15 cellular contexts compared by ENCODE assay signal in genomic region chr2:127622561-127623387, GRCh38. TPM values are rescaled to one million over a fixed set of nuclear protein-coding genes. Genes with fewer than 3 reads are reported as not detected.
DNase-seq lines count a peak whose midpoint lies in the region; ATAC-seq and TF ChIP-seq lines count a peak whose summit lies in the region.
"Had no signal": no experiment of that assay in that cellular context is flagged by ENCODE, and none has a peak within 500 bp of the region (broad histone marks: within the 10 kb centered on the region; RNA-seq: fewer than 3 reads in every experiment).

No MANE protein-coding gene starts in this region.

- H3K27me3 ChIP-seq in heart right ventricle: peaks cover 0 to 21% (median 0%) of the 10 kb centered on the region in 7 donors
- H3K27me3 ChIP-seq in lower lobe of right lung (ENCODE audit: low read depth): no peaks in the 10 kb centered on the region
- no peaks in the 10 kb centered on the region for H3K27me3 ChIP-seq in aorta (ENCODE audit: control insufficient read depth in 1 of 2, insufficient read depth in 2 of 2, low read length in 1 of 2)
- H3K27me3 ChIP-seq: ascending aorta, hepatocyte, SJCRH30 had no signal

- H3K27ac ChIP-seq in heart right ventricle (no peak overlapping the region), lower lobe of right lung (no peak overlapping the region), aorta (ENCODE audit: low read depth in 1 of 2, low read length in 2 of 2) (no peak overlapping the region)
- H3K27ac ChIP-seq: ascending aorta, hepatocyte, SJCRH30 had no signal

- ATAC-seq in heart right ventricle (no peak), lower lobe of right lung (no peak), aorta (ENCODE audit: low FRiP score) (no peak), GM19455 (IDR thresholded peaks at IDR 0.05; ENCODE audit: unreplicated experiment) (no peak), HG03469 (IDR thresholded peaks at IDR 0.05; ENCODE audit: unreplicated experiment) (no peak)

- 91 to 94% methylated on average over 21 of the region's 21 CpGs for WGBS in heart right ventricle, 2 donors
- 96 to 98% methylated on average over 20 to 21 of the region's 21 CpGs for WGBS in aorta, 2 donors

- H3K4me3 ChIP-seq in heart right ventricle (no peak overlapping the region), lower lobe of right lung (no peak overlapping the region), aorta (ENCODE audit: low read length in 2 of 2) (no peak overlapping the region)
- H3K4me3 ChIP-seq: ascending aorta, hepatocyte, SJCRH30 had no signal

- no peaks in the 10 kb centered on the region for H3K36me3 ChIP-seq in heart right ventricle
- no peaks in the 10 kb centered on the region for H3K36me3 ChIP-seq in lower lobe of right lung
- H3K36me3 ChIP-seq in aorta (ENCODE audit: control insufficient read depth in 1 of 2, insufficient read depth in 2 of 2, low read length in 1 of 2): no peaks in the 10 kb centered on the region
- H3K36me3 ChIP-seq: ascending aorta, SJCRH30 had no signal

- peaks cover 0 to under 1% (median 0%) of the 10 kb centered on the region in 9 donors for H3K4me1 ChIP-seq in heart right ventricle
- H3K4me1 ChIP-seq in lower lobe of right lung: no peaks in the 10 kb centered on the region
- H3K4me1 ChIP-seq in aorta (ENCODE audit: control insufficient read depth in 1 of 2, insufficient read depth in 2 of 2, low read length in 2 of 2): no peaks in the 10 kb centered on the region
- H3K4me1 ChIP-seq: ascending aorta, SJCRH30 had no signal

- intact Hi-C loops in cardiac septum (cut with DNase I) (no loop called here), heart right ventricle (cut with DNase I) (no loop called here), lower lobe of right lung (cut with DNase I) (no loop called here), aorta (cut with DNase I) (no loop called here)

- no peak for TF ChIP-seq CTCF in heart right ventricle (IDR thresholded peaks at IDR 0.05)
- TF ChIP-seq CTCF in lower lobe of right lung (IDR thresholded peaks at IDR 0.05): no peak

- H3K9me3 ChIP-seq in heart right ventricle (no peaks in the 10 kb centered on the region), lower lobe of right lung (no peaks in the 10 kb centered on the region), aorta (ENCODE audit: control insufficient read depth, low read length) (no peaks in the 10 kb centered on the region)
- H3K9me3 ChIP-seq: ascending aorta, SJCRH30 had no signal

- DNase-seq in cardiac septum (ENCODE audit: low spot score): peak; percentile 74
- no peak for DNase-seq in heart right ventricle
- DNase-seq in M059J (ENCODE audit: low read depth): peak; percentile 60
- peak; percentile 29 for DNase-seq in lower lobe of right lung
- peak; percentile 28 to 38 for DNase-seq in aorta
- no peak for DNase-seq in effector CD4-positive, alpha-beta T cell
- DNase-seq: Kasumi-1; SJCRH30; stimulated activated naive CD4-positive, alpha-beta T cell had no signal

RNA-seq across cellular contexts. Expression of gene GPR17, which starts 23.2 kb away (rescaled TPM):
- total RNA-seq in cardiac septum (0.19 TPM), heart right ventricle (under 1 TPM in 6 of 10 donors, not detected in 4; 0.22 to 0.59 (median 0.46) TPM), lower lobe of right lung (0.18 TPM), aorta (under 1 TPM in 1 of 2 donors, not detected in 1; 0.16 TPM)
- polyA plus RNA-seq in heart right ventricle (10 to 100 TPM in 1 of 2 donors, under 1 TPM in 1; 0.28 to 16.5 TPM), aorta (1 to 10 TPM in 1 of 2 donors, under 1 TPM in 1; 0.63 to 3.7 TPM)
- total RNA-seq in M059J (2014; rRNA removed; shearing (Covaris generic)): 0.07 TPM in 1 of 2 replicates, not detected in the other
- total RNA-seq: activated CD8-positive, alpha-beta memory T cell treated with anti-CD3 and anti-CD28 coated beads for 36 hours; ascending aorta; hepatocyte; SJCRH30 had no signal
- polyA plus RNA-seq: neural cell had no signal

RNA-seq across cellular contexts. Expression of gene LIMS2, which starts 52.6 kb away (rescaled TPM):
- total RNA-seq in cardiac septum (207 TPM), heart right ventricle (100 to 1,000 TPM; 150 to 285 (median 160) TPM), lower lobe of right lung (148 TPM), aorta (100 to 1,000 TPM; 189 to 248 TPM)
- polyA plus RNA-seq in heart right ventricle (100 to 1,000 TPM; 148 to 687 TPM), aorta (1,000 to 10,000 TPM in 1 of 2 donors, 100 to 1,000 TPM in 1; 188 to 2,193 TPM)
- 0.30 and 2.0 TPM in 2 replicates for total RNA-seq in M059J (2014; rRNA removed; shearing (Covaris generic))
- polyA plus RNA-seq: neural cell had no signal

Comparison
In these comparisons a context has a peak if more than half of its experiments do, and no peak if none do; other contexts are left out.
1. DNase-seq: peak in cardiac septum (single experiment), M059J (single experiment), lower lobe of right lung (single experiment) and aorta (2 of 2); none in heart right ventricle (0 of 2) and effector CD4-positive, alpha-beta T cell (single experiment).
2. RNA of gene LIMS2, which starts 52.6 kb away (total RNA-seq): 189 to 248 TPM in aorta, 207 TPM in cardiac septum (single experiment), 150 to 285 TPM in heart right ventricle and 148 TPM in lower lobe of right lung (single experiment); 0.30 to 2.0 TPM in M059J; every median in the first group is over 10 times any median in the second.